In genomic region chr17:61073799-61074513, GRCh38 we compare ENCODE assay signal across 26 cellular contexts.
DNase-seq lines count a peak whose midpoint lies in the region; ATAC-seq, FAIRE-seq and TF ChIP-seq lines count a peak whose summit lies in the region.
"Had no signal": no experiment of that assay in that cellular context is flagged by ENCODE, and none has a peak within 500 bp of the region (broad histone marks: within the 10 kb centered on the region; RNA-seq: fewer than 3 reads in every experiment).

No MANE protein-coding gene starts in this region.

- H3K79me2 ChIP-seq in astrocyte (ENCODE audit: insufficient read depth, low read length), result no peaks in the 10 kb centered on the region

- H2AFZ ChIP-seq in astrocyte (ENCODE audit: low read depth, low read length), result no peak overlapping the region
- H2AFZ ChIP-seq: PC-9 had no signal

- H3K4me1 ChIP-seq in astrocyte (ENCODE audit: insufficient read depth, low read length), result peaks cover 6% of the 10 kb centered on the region
- H3K4me1 ChIP-seq in kidney (ENCODE audit: control insufficient read depth in 1 of 2, insufficient read depth in 1 of 2, low read depth in 1 of 2, low read length in 2 of 2), result peaks cover 4 to 8% of the 10 kb centered on the region in 2 donors

- FAIRE-seq in astrocyte (lab: Jason Lieb, UNC) (peak; percentile 13), urothelium cell line (lab: Jason Lieb, UNC) (peak; percentile 61), kidney (lab: Jason Lieb, UNC) (no peak)
- FAIRE-seq: GM12891, GM19239, H1 had no signal

- H3K9me3 Mint-ChIP-seq in activated T-cell treated with anti-CD3 and anti-CD28 coated beads, Interleukin-2, amount 50 U/mL, for 72 hours, result peaks cover 0 to 2% of the 10 kb centered on the region in 2 donors
- no peaks in the 10 kb centered on the region for H3K9me3 Mint-ChIP-seq in astrocyte (ENCODE audit: unreplicated experiment)
- no peaks in the 10 kb centered on the region for H3K9me3 Mint-ChIP-seq in effector memory CD8-positive, alpha-beta T cell
- H3K9me3 Mint-ChIP-seq: IgD-negative memory B cell had no signal

- TF ChIP-seq CTCF in astrocyte (IDR thresholded peaks at IDR 0.05; ENCODE audit: insufficient read depth, low read depth, low read length) (no peak), kidney (IDR thresholded peaks at IDR 0.05; ENCODE audit: borderline replicate concordance, extremely low read depth, insufficient read depth) (no peak), omental fat pad (IDR thresholded peaks at IDR 0.05) (no peak)

- no peaks in the 10 kb centered on the region for H3K36me3 ChIP-seq in astrocyte (ENCODE audit: insufficient read depth, low read length)
- no peaks in the 10 kb centered on the region for H3K36me3 ChIP-seq in kidney (ENCODE audit: control insufficient read depth in 1 of 2, insufficient read depth in 2 of 2, low read length in 2 of 2)
- H3K36me3 ChIP-seq: BE2C had no signal

- no peaks in the 10 kb centered on the region for H3K27me3 Mint-ChIP-seq in activated T-cell treated with anti-CD3 and anti-CD28 coated beads, Interleukin-2, amount 50 U/mL, for 72 hours (ENCODE audit: low read depth)
- no peaks in the 10 kb centered on the region for H3K27me3 Mint-ChIP-seq in astrocyte (ENCODE audit: low read depth, unreplicated experiment)
- H3K27me3 Mint-ChIP-seq in effector memory CD8-positive, alpha-beta T cell, result no peaks in the 10 kb centered on the region
- H3K27me3 Mint-ChIP-seq: CD4-positive, CD25-positive, alpha-beta regulatory T cell; IgD-negative memory B cell had no signal

- DNase-seq in activated T-cell treated with anti-CD3 and anti-CD28 coated beads, Interleukin-2, amount 50 U/mL, for 72 hours, result no peak
- DNase-seq in activated T-cell treated with anti-CD3 and anti-CD28 coated beads, Interleukin-2, amount 50 U/mL, for 48 hours, result no peak
- DNase-seq in NCI-H526 treated with DMSO at 0.1 percent for 48 hours (lab: John Stamatoyannopoulos, UW), result peak; percentile 15
- no peak for DNase-seq in astrocyte (ENCODE audit: low read depth)
- no peak for DNase-seq in urothelium cell line (ENCODE audit: low spot score)
- DNase-seq in kidney, result no peak
- no peak for DNase-seq in omental fat pad (ENCODE audit: low spot score)
- DNase-seq in effector memory CD8-positive, alpha-beta T cell, result no peak
- DNase-seq: 8988T; BE2C; CD4-positive, CD25-positive, alpha-beta regulatory T cell; COR-L47; DMS 273 treated with DMSO at 0.1 percent for 48 hours; DND-41; GDM1; Kasumi-1; NCI-H1105; NCI-H1694; NCI-H2081 treated with DMSO at 0.1 percent for 48 hours; NCI-H446 treated with DMSO at 0.1 percent for 48 hours; NCI-H748 treated with DMSO at 0.1 percent for 48 hours; PC-9 had no signal

- H3K27ac ChIP-seq in astrocyte (ENCODE audit: low read depth, low read length) (no peak overlapping the region), kidney (ENCODE audit: low read depth in 2 of 2, low read length in 2 of 2) (no peak overlapping the region)
- H3K27ac ChIP-seq: PC-9 had no signal

- H3K4me2 ChIP-seq in astrocyte (ENCODE audit: low read length), result no peak overlapping the region
- H3K4me2 ChIP-seq: PC-9 had no signal

- peak; percentile 61 to 62 for ATAC-seq in activated T-cell treated with anti-CD3 and anti-CD28 coated beads, Interleukin-2, amount 50 U/mL, for 72 hours (replicated peaks in 1 of 2)
- ATAC-seq in omental fat pad (ENCODE audit: low FRiP score), result no peak
- no peak for ATAC-seq in effector memory CD8-positive, alpha-beta T cell (replicated peaks)

- H3K9ac ChIP-seq in astrocyte (ENCODE audit: low read length), result no peak overlapping the region
- no peak overlapping the region for H3K9ac ChIP-seq in kidney (ENCODE audit: low read length in 2 of 2)

- H4K20me1 ChIP-seq in astrocyte (ENCODE audit: insufficient read depth, low read length), result no peaks in the 10 kb centered on the region

- H3K4me3 Mint-ChIP-seq in activated T-cell treated with anti-CD3 and anti-CD28 coated beads, Interleukin-2, amount 50 U/mL, for 72 hours, result peak overlapping the region; percentile 7 to 66
- no peak overlapping the region for H3K4me3 Mint-ChIP-seq in astrocyte (ENCODE audit: unreplicated experiment)
- no peak overlapping the region for H3K4me3 Mint-ChIP-seq in effector memory CD8-positive, alpha-beta T cell
- H3K4me3 Mint-ChIP-seq: CD4-positive, CD25-positive, alpha-beta regulatory T cell; IgD-negative memory B cell had no signal

- H3K9me3 ChIP-seq in astrocyte (ENCODE audit: insufficient read depth, low read depth, low read length), result no peaks in the 10 kb centered on the region
- H3K9me3 ChIP-seq in kidney (ENCODE audit: control insufficient read depth in 1 of 2, low read length in 2 of 2), result no peaks in the 10 kb centered on the region
- H3K9me3 ChIP-seq: BE2C had no signal

- H3K4me3 ChIP-seq in astrocyte (ENCODE audit: insufficient read depth, low read depth, low read length) (no peak overlapping the region), kidney (ENCODE audit: low read length in 2 of 2) (no peak overlapping the region)
- H3K4me3 ChIP-seq: PC-9 had no signal

- H3K4me1 Mint-ChIP-seq in activated T-cell treated with anti-CD3 and anti-CD28 coated beads, Interleukin-2, amount 50 U/mL, for 72 hours (ENCODE audit: low read depth), result peaks cover 14% of the 10 kb centered on the region
- H3K4me1 Mint-ChIP-seq in astrocyte (ENCODE audit: low read depth, unreplicated experiment), result peaks cover 12% of the 10 kb centered on the region
- no peaks in the 10 kb centered on the region for H3K4me1 Mint-ChIP-seq in effector memory CD8-positive, alpha-beta T cell (ENCODE audit: low read depth in 2 of 2)
- H3K4me1 Mint-ChIP-seq: CD4-positive, CD25-positive, alpha-beta regulatory T cell; IgD-negative memory B cell had no signal

- intact Hi-C loops in kidney (cut with DNase I), result no loop called here

- no peaks in the 10 kb centered on the region for H3K27me3 ChIP-seq in astrocyte (ENCODE audit: insufficient read depth, low read length)
- H3K27me3 ChIP-seq: BE2C had no signal

- peak overlapping the region; percentile 86 for H3K27ac Mint-ChIP-seq in activated T-cell treated with anti-CD3 and anti-CD28 coated beads, Interleukin-2, amount 50 U/mL, for 72 hours
- H3K27ac Mint-ChIP-seq in astrocyte (ENCODE audit: unreplicated experiment), result peak overlapping the region; percentile 21
- H3K27ac Mint-ChIP-seq in effector memory CD8-positive, alpha-beta T cell, result peak overlapping the region in 1 of 2 donors; percentile 29
- H3K27ac Mint-ChIP-seq: CD4-positive, CD25-positive, alpha-beta regulatory T cell; IgD-negative memory B cell had no signal

- H3K36me3 Mint-ChIP-seq in activated T-cell treated with anti-CD3 and anti-CD28 coated beads, Interleukin-2, amount 50 U/mL, for 72 hours (ENCODE audit: insufficient read depth in 2 of 2), result peaks cover 0 to 4% of the 10 kb centered on the region in 2 donors
- no peaks in the 10 kb centered on the region for H3K36me3 Mint-ChIP-seq in astrocyte (ENCODE audit: low read depth, unreplicated experiment)
- no peaks in the 10 kb centered on the region for H3K36me3 Mint-ChIP-seq in effector memory CD8-positive, alpha-beta T cell (ENCODE audit: insufficient read depth)

Comparison
In these comparisons a context has a peak if more than half of its experiments do, and no peak if none do; other contexts are left out.
1. ATAC-seq: peak in activated T-cell treated with anti-CD3 and anti-CD28 coated beads, Interleukin-2, amount 50 U/mL, for 72 hours (2 of 2); none in omental fat pad (single experiment) and effector memory CD8-positive, alpha-beta T cell (single experiment).
2. H3K4me3 Mint-ChIP-seq: peak in activated T-cell treated with anti-CD3 and anti-CD28 coated beads, Interleukin-2, amount 50 U/mL, for 72 hours (2 of 2); none in astrocyte (single experiment) and effector memory CD8-positive, alpha-beta T cell (0 of 2).